Comparison of ENCODE assay signal across 8 cellular contexts in genomic region chr2:199911877-199912161, GRCh38. TPM values are rescaled to one million over a fixed set of nuclear protein-coding genes. Genes with fewer than 3 reads are reported as not detected.
A peak's percentile ranks its signal among the peaks of the same experiment; 100 is the strongest.
DNase-seq lines count a peak whose midpoint lies in the region; ATAC-seq, FAIRE-seq and TF ChIP-seq lines count a peak whose summit lies in the region.

No MANE protein-coding gene starts in this region.

- peaks cover 17% of the 10 kb centered on the region for H3K9me3 Mint-ChIP-seq in neural progenitor cell

- no peak for FAIRE-seq in endothelial cell of umbilical vein (lab: Jason Lieb, UNC)

- DNase-seq in CD1c-positive myeloid dendritic cell (ENCODE audit: extremely low spot score) (peak; percentile 80), NT2/D1 (ENCODE audit: low read depth, low spot score) (no peak), endothelial cell of umbilical vein (ENCODE audit: low read depth, low spot score) (no peak), neural progenitor cell (ENCODE audit: low spot score) (no peak), H4 (ENCODE audit: low spot score) (no peak), mesenteric fat pad (ENCODE audit: low spot score) (no peak), inferior parietal cortex (ENCODE audit: extremely low spot score) (no peak)

- H3K27ac ChIP-seq in endothelial cell of umbilical vein (ENCODE audit: insufficient read depth, low read depth, low read length) (peak overlapping the region; percentile 86), neural progenitor cell (peak overlapping the region; percentile 94)

- H3K9ac ChIP-seq in NT2/D1 (ENCODE audit: insufficient read length, low read depth): peak overlapping the region; percentile 98
- peak overlapping the region; percentile 97 for H3K9ac ChIP-seq in endothelial cell of umbilical vein (replicated peaks; ENCODE audit: extremely low read depth, insufficient read depth, low read length)
- H3K9ac ChIP-seq in neural progenitor cell: peak overlapping the region; percentile 82

- H4K20me1 ChIP-seq in endothelial cell of umbilical vein (replicated peaks; ENCODE audit: control insufficient read depth, extremely low read depth, insufficient read depth, low read length): no peaks in the 10 kb centered on the region
- H4K20me1 ChIP-seq in neural progenitor cell (ENCODE audit: low read depth): peaks cover 20% of the 10 kb centered on the region

- TF ChIP-seq CTCF in endothelial cell of umbilical vein (IDR thresholded peaks at IDR 0.05; ENCODE audit: extremely low read depth in 1 of 2, insufficient read depth in 1 of 2, low read depth in 1 of 2, low read length in 2 of 2) (no peak), neural progenitor cell (IDR thresholded peaks at IDR 0.05) (no peak)

- TSS peak; percentile 38 for BruUV-seq in endothelial cell of umbilical vein (replicated peaks; lab: Mats Ljungman, UMichigan)

- no peak for ATAC-seq in GM21423 (IDR thresholded peaks at IDR 0.05; ENCODE audit: unreplicated experiment)

- peak overlapping the region; percentile 94 for H3K4me3 ChIP-seq in NT2/D1 (ENCODE audit: insufficient read length, low read depth)
- H3K4me3 ChIP-seq in endothelial cell of umbilical vein (replicated peaks in 1 of 3; ENCODE audit: insufficient read depth in 1 of 3, low read depth in 1 of 3, low read length in 3 of 3): peak overlapping the region; percentile 92 to 100 (median 100)
- H3K4me3 ChIP-seq in neural progenitor cell: peak overlapping the region; percentile 78

- H3K27me3 ChIP-seq in NT2/D1 (ENCODE audit: insufficient read depth, insufficient read length): no peaks in the 10 kb centered on the region
- H3K27me3 ChIP-seq in endothelial cell of umbilical vein (ENCODE audit: control insufficient read depth in 2 of 2, insufficient read depth in 2 of 2, low read length in 2 of 2): no peaks in the 10 kb centered on the region
- no peaks in the 10 kb centered on the region for H3K27me3 ChIP-seq in neural progenitor cell

- TF ChIP-seq POLR2A in endothelial cell of umbilical vein (IDR thresholded peaks at IDR 0.05; ENCODE audit: low read depth, low read length): no peak

- H3K4me2 ChIP-seq in endothelial cell of umbilical vein (ENCODE audit: insufficient read depth, low read length) (peak overlapping the region; percentile 99), neural progenitor cell (peak overlapping the region; percentile 79)

- H3K27ac Mint-ChIP-seq in neural progenitor cell: peak overlapping the region; percentile 98

- H3K9me1 ChIP-seq in endothelial cell of umbilical vein (replicated peaks; ENCODE audit: control insufficient read depth, extremely low read depth, insufficient read depth, low read length): no peaks in the 10 kb centered on the region

- peak overlapping the region; percentile 98 for H3K4me3 Mint-ChIP-seq in neural progenitor cell

- H2AFZ ChIP-seq in endothelial cell of umbilical vein (ENCODE audit: low read depth, low read length): peak overlapping the region; percentile 98
- peak overlapping the region; percentile 74 for H2AFZ ChIP-seq in neural progenitor cell (replicated peaks)

- H3K36me3 ChIP-seq in NT2/D1 (ENCODE audit: insufficient read depth, insufficient read length, low read length) (peaks cover 31% of the 10 kb centered on the region), endothelial cell of umbilical vein (ENCODE audit: control insufficient read depth in 2 of 2, extremely low read depth in 1 of 2, insufficient read depth in 2 of 2, low read length in 2 of 2) (no peaks in the 10 kb centered on the region), neural progenitor cell (peaks cover 29% of the 10 kb centered on the region)

- peaks cover 18% of the 10 kb centered on the region for H3F3A ChIP-seq in neural progenitor cell (ENCODE audit: low read depth)

- H3K79me2 ChIP-seq in endothelial cell of umbilical vein (ENCODE audit: control insufficient read depth, insufficient read depth, low read length) (peaks cover 50% of the 10 kb centered on the region), neural progenitor cell (ENCODE audit: low read depth) (peaks cover 56% of the 10 kb centered on the region)

- H3K9me3 ChIP-seq in NT2/D1 (ENCODE audit: insufficient read depth, low read length) (peaks cover 30% of the 10 kb centered on the region), endothelial cell of umbilical vein (replicated peaks; ENCODE audit: control insufficient read depth, insufficient read depth, low read length) (no peaks in the 10 kb centered on the region), neural progenitor cell (ENCODE audit: low read depth) (peaks cover 4% of the 10 kb centered on the region)

- peaks cover 29% of the 10 kb centered on the region for H3K36me3 Mint-ChIP-seq in neural progenitor cell

- CTCF ChIA-PET in endothelial cell of umbilical vein (lab: Charles Lee): no interaction called here

- H3K4me1 Mint-ChIP-seq in neural progenitor cell: peaks cover 24% of the 10 kb centered on the region

- dilution Hi-C loops in endothelial cell of umbilical vein (cut with MboI; ENCODE audit: extremely low pct_ligation_motif_present, low sequenced_read_pairs): no loop called here

- intact Hi-C loops in endothelial cell of umbilical vein (cut with micrococcal nuclease): loop anchor here (1.0 to 2.0 kb wide), 3 partner anchors 43 to 395 kb away; partner anchors contain the start of genes FTCDNL1, MAIP1, SPATS2L and TYW5

- H3K4me1 ChIP-seq in NT2/D1 (ENCODE audit: insufficient read depth, insufficient read length) (no peaks in the 10 kb centered on the region), endothelial cell of umbilical vein (ENCODE audit: control insufficient read depth, extremely low read depth, insufficient read depth, low read length) (peaks cover 30% of the 10 kb centered on the region), neural progenitor cell (peaks cover 21% of the 10 kb centered on the region)

- POLR2A ChIA-PET in endothelial cell of umbilical vein (lab: Charles Lee): interaction anchor here (0.5 kb wide), 1 partner anchor 9 kb away, joined by 5 read pairs; no protein-coding TSS in a partner anchor

- H3K27me3 Mint-ChIP-seq in neural progenitor cell (ENCODE audit: insufficient read depth, low read depth): peaks cover 4% of the 10 kb centered on the region

TF ChIP-seq in endothelial cell of umbilical vein, 7 proteins besides CTCF, POLR2A, EP300 and RAD21:
- no peak for TF ChIP-seq MAX (IDR thresholded peaks at IDR 0.05; ENCODE audit: insufficient read depth, insufficient read length)
- TF ChIP-seq JUN (IDR thresholded peaks at IDR 0.05; ENCODE audit: borderline replicate concordance, insufficient read depth, insufficient read length, low read depth): no peak

RNA-seq across cellular contexts. Expression of gene C2orf69, which starts 0.7 kb away (rescaled TPM):
- 11.4 and 12.9 TPM in 2 replicates for total RNA-seq in endothelial cell of umbilical vein
- polyA plus RNA-seq in endothelial cell of umbilical vein: 1.7 and 2.0 TPM in 2 replicates
- polyA plus RNA-seq in endothelial cell of umbilical vein (2011; cell fraction: cytosol; rRNA removed): 1.9 and 2.3 TPM in 2 replicates
- 0.94 and 1.7 TPM in 2 replicates for polyA plus RNA-seq in endothelial cell of umbilical vein (2011; cell fraction: nucleus; rRNA removed)
- 6.9 and 9.9 TPM in 2 replicates for polyA plus RNA-seq in endothelial cell of umbilical vein (2012)
- polyA minus RNA-seq in endothelial cell of umbilical vein: 3.1 and 3.4 TPM in 2 replicates
- 4.0 TPM for polyA minus RNA-seq in endothelial cell of umbilical vein (2011; cell fraction: cytosol; rRNA and poly(A)+ RNA removed)
- 3.3 and 4.4 TPM in 2 replicates for polyA minus RNA-seq in endothelial cell of umbilical vein (2011; cell fraction: nucleus; rRNA and poly(A)+ RNA removed)
- total RNA-seq in neural progenitor cell (ENCODE audit: low replicate concordance): 33.0 and 43.8 TPM in 2 replicates
- 6.8 and 8.2 TPM in 2 replicates for total RNA-seq in H4 (2014; rRNA removed; shearing (Covaris generic))
- 17.2 TPM for total RNA-seq in mesenteric fat pad

RNA-seq across cellular contexts. Expression of gene TYW5, which starts 43.5 kb away (rescaled TPM):
- 8.5 and 8.9 TPM in 2 replicates for total RNA-seq in endothelial cell of umbilical vein
- polyA plus RNA-seq in endothelial cell of umbilical vein: 1.7 and 2.6 TPM in 2 replicates
- polyA plus RNA-seq in endothelial cell of umbilical vein (2011; cell fraction: cytosol; rRNA removed): 2.3 and 2.8 TPM in 2 replicates
- 9.7 and 12.6 TPM in 2 replicates for polyA plus RNA-seq in endothelial cell of umbilical vein (2011; cell fraction: nucleus; rRNA removed)
- 6.6 and 6.9 TPM in 2 replicates for polyA plus RNA-seq in endothelial cell of umbilical vein (2012)
- polyA minus RNA-seq in endothelial cell of umbilical vein: 3.2 and 4.4 TPM in 2 replicates
- 1.4 TPM for polyA minus RNA-seq in endothelial cell of umbilical vein (2011; cell fraction: cytosol; rRNA and poly(A)+ RNA removed)
- polyA minus RNA-seq in endothelial cell of umbilical vein (2011; cell fraction: nucleus; rRNA and poly(A)+ RNA removed): 9.4 and 13.2 TPM in 2 replicates
- total RNA-seq in neural progenitor cell (ENCODE audit: low replicate concordance): 17.1 and 25.0 TPM in 2 replicates
- 4.6 and 5.6 TPM in 2 replicates for total RNA-seq in H4 (2014; rRNA removed; shearing (Covaris generic))
- 4.7 TPM for total RNA-seq in mesenteric fat pad

RNA-seq across cellular contexts. Expression of gene MAIP1, which starts 43.6 kb away (rescaled TPM):
- 17.7 and 17.9 TPM in 2 replicates for total RNA-seq in endothelial cell of umbilical vein
- 12.0 and 14.4 TPM in 2 replicates for polyA plus RNA-seq in endothelial cell of umbilical vein
- 12.1 and 14.4 TPM in 2 replicates for polyA plus RNA-seq in endothelial cell of umbilical vein (2011; cell fraction: cytosol; rRNA removed)
- polyA plus RNA-seq in endothelial cell of umbilical vein (2011; cell fraction: nucleus; rRNA removed): 6.8 and 7.4 TPM in 2 replicates
- 19.5 and 25.0 TPM in 2 replicates for polyA plus RNA-seq in endothelial cell of umbilical vein (2012)
- polyA minus RNA-seq in endothelial cell of umbilical vein: 6.6 and 9.5 TPM in 2 replicates
- 15.2 TPM for polyA minus RNA-seq in endothelial cell of umbilical vein (2011; cell fraction: cytosol; rRNA and poly(A)+ RNA removed)
- polyA minus RNA-seq in endothelial cell of umbilical vein (2011; cell fraction: nucleus; rRNA and poly(A)+ RNA removed): 13.5 and 13.8 TPM in 2 replicates
- 14.0 and 27.9 TPM in 2 replicates for total RNA-seq in neural progenitor cell (ENCODE audit: low replicate concordance)
- 28.6 and 30.6 TPM in 2 replicates for total RNA-seq in H4 (2014; rRNA removed; shearing (Covaris generic))
- total RNA-seq in mesenteric fat pad: 19.3 TPM
